ENCODE assay signal across 12 cellular contexts in genomic region chr12:45987339-45987726, GRCh38. TPM values are rescaled to one million over a fixed set of nuclear protein-coding genes. Genes with fewer than 3 reads are reported as not detected.
A peak's percentile ranks its signal among the peaks of the same experiment; 100 is the strongest.
DNase-seq lines count a peak whose midpoint lies in the region; ATAC-seq and TF ChIP-seq lines count a peak whose summit lies in the region.
"Had no signal": no experiment of that assay in that cellular context is flagged by ENCODE, and none has a peak within 500 bp of the region (broad histone marks: within the 10 kb centered on the region; RNA-seq: fewer than 3 reads in every experiment).

No MANE protein-coding gene starts in this region.

- peak overlapping the region; percentile 78 for H3K4me3 ChIP-seq in OCI-LY7 (ENCODE audit: low read depth, low read length, poor library complexity, severe bottlenecking)
- H3K4me3 ChIP-seq in endocrine pancreas (ENCODE audit: control insufficient read depth, insufficient read depth, low read length) = peak overlapping the region; percentile 93
- H3K4me3 ChIP-seq in skeletal muscle satellite cell (ENCODE audit: low read length) = no peak overlapping the region
- H3K4me3 ChIP-seq: body of pancreas, mucosa of descending colon had no signal

- intact Hi-C loops in OCI-LY7 (cut with micrococcal nuclease; ENCODE audit: unreplicated experiment) = no loop called here

- peak overlapping the region; percentile 83 for H3K27ac ChIP-seq in OCI-LY7 (ENCODE audit: low read depth, low read length, poor library complexity, severe bottlenecking)
- H3K27ac ChIP-seq: WERI-Rb-1 had no signal

- no peaks in the 10 kb centered on the region for H3K27me3 ChIP-seq in endocrine pancreas (ENCODE audit: control insufficient read depth, insufficient read depth, low read length)
- no peaks in the 10 kb centered on the region for H3K27me3 ChIP-seq in skeletal muscle satellite cell (ENCODE audit: control insufficient read depth, insufficient read depth, low read length)
- H3K27me3 ChIP-seq: body of pancreas had no signal

- no peak for TF ChIP-seq CTCF in OCI-LY7 (conservative IDR thresholded peaks at IDR 0.05; ENCODE audit: low read length)

- H3K79me2 ChIP-seq in OCI-LY7 (ENCODE audit: insufficient read depth, low read depth, low read length) = peaks cover 78% of the 10 kb centered on the region

- BruUV-seq in OCI-LY7 (replicated peaks; lab: Mats Ljungman, UMichigan) = no TSS peak

- DNase-seq in activated T-cell treated with anti-CD3 and anti-CD28 coated beads, Interleukin-2, amount 50 U/mL, for 4 hours = no peak
- no peak for DNase-seq in activated T-cell treated with anti-CD3 and anti-CD28 coated beads, Interleukin-2, amount 50 U/mL, for 1 hour
- no peak for DNase-seq in OCI-LY7 (ENCODE audit: low spot score)
- no peak for DNase-seq in NCI-H187 treated with DMSO at 0.1 percent for 48 hours (lab: John Stamatoyannopoulos, UW)
- DNase-seq in NCI-H2227 (lab: John Stamatoyannopoulos, UW; ENCODE audit: unreplicated experiment) = no peak
- DNase-seq in NCI-H510A treated with DMSO at 0.1 percent for 48 hours (lab: John Stamatoyannopoulos, UW) = no peak
- DNase-seq: body of pancreas; mucosa of descending colon; stimulated activated CD4-positive, alpha-beta T cell treated with anti-CD3 and anti-CD28 coated beads, Interleukin-4, amount 100 ng/mL, for 1 hour; WERI-Rb-1 had no signal

- H4K20me1 ChIP-seq in OCI-LY7 (ENCODE audit: insufficient read depth, low read length) = peaks cover 46% of the 10 kb centered on the region

- no peaks in the 10 kb centered on the region for H3K27me3 Mint-ChIP-seq in activated T-cell treated with anti-CD3 and anti-CD28 coated beads, Interleukin-2, amount 50 U/mL, for 4 hours (ENCODE audit: low read depth)

- CTCF ChIA-PET in OCI-LY7 (lab: Charles Lee; ENCODE audit: unreplicated experiment) = no interaction called here

- H3K4me2 ChIP-seq in OCI-LY7 (ENCODE audit: low read length) (peak overlapping the region; percentile 80), skeletal muscle satellite cell (ENCODE audit: low read length) (peak overlapping the region; percentile 86)

- H3K4me1 ChIP-seq in OCI-LY7 (ENCODE audit: insufficient read depth, low read length, poor library complexity, severe bottlenecking) (peaks cover 53% of the 10 kb centered on the region), endocrine pancreas (ENCODE audit: control insufficient read depth, insufficient read depth, low read length) (peaks cover 23% of the 10 kb centered on the region), skeletal muscle satellite cell (ENCODE audit: control insufficient read depth, insufficient read depth, low read length) (peaks cover 20% of the 10 kb centered on the region)

- ATAC-seq in activated T-cell treated with anti-CD3 and anti-CD28 coated beads, Interleukin-2, amount 50 U/mL, for 4 hours = no peak
- ATAC-seq: body of pancreas, mucosa of descending colon had no signal

- peaks cover 80% of the 10 kb centered on the region for H3K4me1 Mint-ChIP-seq in activated T-cell treated with anti-CD3 and anti-CD28 coated beads, Interleukin-2, amount 50 U/mL, for 4 hours (ENCODE audit: low read depth)

- H3K36me3 Mint-ChIP-seq in activated T-cell treated with anti-CD3 and anti-CD28 coated beads, Interleukin-2, amount 50 U/mL, for 4 hours (ENCODE audit: insufficient read depth) = peaks cover 37% of the 10 kb centered on the region

- no peaks in the 10 kb centered on the region for H3K9me2 ChIP-seq in OCI-LY7 (ENCODE audit: insufficient read depth, low read length)

- no peak overlapping the region for H2AFZ ChIP-seq in OCI-LY7 (ENCODE audit: low read length)

- peak overlapping the region; percentile 95 for H3K4me3 Mint-ChIP-seq in activated T-cell treated with anti-CD3 and anti-CD28 coated beads, Interleukin-2, amount 50 U/mL, for 4 hours

- no peaks in the 10 kb centered on the region for H3K9me3 Mint-ChIP-seq in activated T-cell treated with anti-CD3 and anti-CD28 coated beads, Interleukin-2, amount 50 U/mL, for 4 hours

- H3K9me3 ChIP-seq in OCI-LY7 (ENCODE audit: low read length) (peaks cover 11% of the 10 kb centered on the region; the same call in 1 of the 2 replicates), endocrine pancreas (ENCODE audit: control insufficient read depth, low read length) (no peaks in the 10 kb centered on the region), skeletal muscle satellite cell (replicated peaks; ENCODE audit: low read length) (no peaks in the 10 kb centered on the region)
- H3K9me3 ChIP-seq: body of pancreas, mucosa of descending colon had no signal

- peaks cover 52% of the 10 kb centered on the region for H3K36me3 ChIP-seq in OCI-LY7 (ENCODE audit: insufficient read depth, low read length)
- no peaks in the 10 kb centered on the region for H3K36me3 ChIP-seq in endocrine pancreas (ENCODE audit: control insufficient read depth, insufficient read depth, low read length)
- H3K36me3 ChIP-seq in skeletal muscle satellite cell (ENCODE audit: insufficient read depth, low read length) = peaks cover 7% of the 10 kb centered on the region

- H3K9ac ChIP-seq in endocrine pancreas (ENCODE audit: control insufficient read depth, insufficient read depth, low read length) (no peak overlapping the region), skeletal muscle satellite cell (ENCODE audit: low read depth, low read length) (no peak overlapping the region)

- POLR2A ChIA-PET in OCI-LY7 (lab: Charles Lee) = interaction anchor here (0.9 kb wide), 1 partner anchor 10 kb away, joined by 4 read pairs; no protein-coding TSS in a partner anchor

RNA-seq across cellular contexts. Expression of gene SCAF11, which starts 3.0 kb away (rescaled TPM):
- 10 to 100 TPM; 92.2 to 94.9 (median 93.7) TPM for total RNA-seq in activated T-cell treated with anti-CD3 and anti-CD28 coated beads, Interleukin-2, amount 50 U/mL, for 4 hours
- total RNA-seq in OCI-LY7 (2014; rRNA removed; shearing (Covaris generic)) = 115 and 130 TPM in 2 replicates
- total RNA-seq in OCI-LY7 (2022) = 130 and 151 TPM in 2 replicates
- total RNA-seq in skeletal muscle satellite cell (2012; rRNA removed) = 72.2 and 75.8 TPM in 2 replicates
